9 cellular contexts compared by ENCODE assay signal in the genomic region with DNA sequence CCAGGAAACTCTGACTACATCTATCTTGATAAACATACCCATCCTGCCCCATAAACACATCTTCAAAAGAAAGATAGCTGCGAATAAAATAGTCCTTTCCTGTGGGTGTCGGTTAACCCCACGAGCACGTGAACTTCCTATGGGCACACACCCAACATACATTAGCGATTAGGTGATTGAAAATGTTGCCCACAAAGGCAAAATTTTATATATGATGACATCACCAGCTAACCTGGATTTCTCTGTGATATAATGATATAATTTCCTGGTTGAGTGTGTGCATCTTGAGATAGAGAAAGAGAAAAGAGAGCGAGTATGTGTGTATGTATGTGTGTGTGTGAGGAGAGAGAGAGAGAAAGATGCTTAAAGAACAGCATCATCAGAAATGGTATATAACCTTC.
DNase-seq lines count a peak whose midpoint lies in the region; ATAC-seq and TF ChIP-seq lines count a peak whose summit lies in the region.
"Had no signal": no experiment of that assay in that cellular context is flagged by ENCODE, and none has a peak within 500 bp of the region (broad histone marks: within the 10 kb centered on the region; RNA-seq: fewer than 3 reads in every experiment).

No MANE protein-coding gene starts in this region.

- no peaks in the 10 kb centered on the region for H3F3A ChIP-seq in PC-3 (ENCODE audit: low read length, unreplicated experiment)

- H4K20me1 ChIP-seq in PC-3 (ENCODE audit: low read length) = no peaks in the 10 kb centered on the region

- H3K4me3 Mint-ChIP-seq in activated T-helper 17 cell treated with anti-CD3 and anti-CD28 coated beads, Interleukin-2, amount 50 U/mL, for 72 hours = no peak overlapping the region
- H3K4me3 Mint-ChIP-seq: activated naive CD8-positive, alpha-beta T cell had no signal

- BruUV-seq in PC-3 (replicated peaks; lab: Mats Ljungman, UMichigan) = no TSS peak

- no peaks in the 10 kb centered on the region for H3K9me2 ChIP-seq in PC-3 (replicated peaks; ENCODE audit: low read length)

- H3K27ac ChIP-seq in PC-3 (ENCODE audit: low read length) (peak overlapping the region; percentile 89), stomach smooth muscle (ENCODE audit: low read length) (no peak overlapping the region)

- peak overlapping the region; percentile 69 for H3K9ac ChIP-seq in PC-3 (ENCODE audit: low read length)
- H3K9ac ChIP-seq in stomach smooth muscle (ENCODE audit: low read length in 2 of 2) = peak overlapping the region in 1 of 2 donors; percentile 37

- H3K27ac Mint-ChIP-seq in activated T-helper 17 cell treated with anti-CD3 and anti-CD28 coated beads, Interleukin-2, amount 50 U/mL, for 72 hours = no peak overlapping the region
- H3K27ac Mint-ChIP-seq: activated naive CD8-positive, alpha-beta T cell had no signal

- H3K27me3 ChIP-seq in PC-3 (ENCODE audit: low read length) (no peaks in the 10 kb centered on the region), stomach smooth muscle (ENCODE audit: control insufficient read depth in 1 of 2, insufficient read depth in 2 of 2, low read length in 2 of 2) (no peaks in the 10 kb centered on the region)

- H3K4me3 ChIP-seq in GM08714 (ENCODE audit: low read length) (peak overlapping the region; percentile 99), PC-3 (ENCODE audit: low read length) (peak overlapping the region; percentile 83), stomach smooth muscle (ENCODE audit: low read length in 2 of 2) (peak overlapping the region; percentile 62 to 78)

- H3K36me3 Mint-ChIP-seq in activated T-helper 17 cell treated with anti-CD3 and anti-CD28 coated beads, Interleukin-2, amount 50 U/mL, for 72 hours (ENCODE audit: low read depth) = no peaks in the 10 kb centered on the region
- H3K36me3 Mint-ChIP-seq: activated naive CD8-positive, alpha-beta T cell had no signal

- POLR2A ChIA-PET in PC-3 (lab: Charles Lee; ENCODE audit: unreplicated experiment) = interaction anchor here (0.7 kb wide), 1 partner anchor 1885 kb away, joined by 6 read pairs; no protein-coding TSS in a partner anchor

- H3K9me3 Mint-ChIP-seq in activated T-helper 17 cell treated with anti-CD3 and anti-CD28 coated beads, Interleukin-2, amount 50 U/mL, for 72 hours = no peaks in the 10 kb centered on the region

- H3K36me3 ChIP-seq in PC-3 (ENCODE audit: low read depth, low read length) (no peaks in the 10 kb centered on the region; the same call in 1 of the 2 replicates), stomach smooth muscle (ENCODE audit: control insufficient read depth in 2 of 2, insufficient read depth in 2 of 2, low read length in 2 of 2) (no peaks in the 10 kb centered on the region)

- intact Hi-C loops in PC-3 (cut with micrococcal nuclease) = loop anchor here (5.0 kb wide), 5 partner anchors 43 to 337 kb away; no protein-coding TSS in a partner anchor

- DNase-seq in PC-3 = peak; percentile 36
- DNase-seq in left kidney (ENCODE audit: low read depth, low spot score) = peak; percentile 53
- DNase-seq in Ammon's horn (ENCODE audit: low spot score) = no peak
- no peak for DNase-seq in left lobe of liver (ENCODE audit: low spot score)

- peak; percentile 8 for ATAC-seq in HG02623 (IDR thresholded peaks at IDR 0.05; ENCODE audit: unreplicated experiment)
- peak; percentile 2; the same call in 1 of the 2 replicates for ATAC-seq in PC-3
- peak; percentile 21 for ATAC-seq in activated T-helper 17 cell treated with anti-CD3 and anti-CD28 coated beads, Interleukin-2, amount 50 U/mL, for 72 hours (replicated peaks)
- no peak for ATAC-seq in left lobe of liver

- CTCF ChIA-PET in PC-3 (lab: Charles Lee) = no interaction called here

- H3K9me3 ChIP-seq in PC-3 (ENCODE audit: low read length) (no peaks in the 10 kb centered on the region), stomach smooth muscle (ENCODE audit: control insufficient read depth in 2 of 2, low read length in 2 of 2) (no peaks in the 10 kb centered on the region)

- TF ChIP-seq CTCF in PC-3 (conservative IDR thresholded peaks at IDR 0.05; ENCODE audit: low read depth, low read length) = no peak

- peaks cover 37% of the 10 kb centered on the region for H3K4me1 ChIP-seq in PC-3 (ENCODE audit: insufficient read depth, low read length)
- H3K4me1 ChIP-seq in stomach smooth muscle (ENCODE audit: control insufficient read depth, insufficient read depth, low read length) = no peaks in the 10 kb centered on the region

- H3K79me2 ChIP-seq in PC-3 (ENCODE audit: low read length) = peaks cover 71% of the 10 kb centered on the region

- H3K4me2 ChIP-seq in PC-3 (ENCODE audit: low read length) = peak overlapping the region; percentile 91

- no peaks in the 10 kb centered on the region for H3K27me3 Mint-ChIP-seq in activated T-helper 17 cell treated with anti-CD3 and anti-CD28 coated beads, Interleukin-2, amount 50 U/mL, for 72 hours
- H3K27me3 Mint-ChIP-seq: activated naive CD8-positive, alpha-beta T cell had no signal

- peak overlapping the region; percentile 18; the same call in 1 of the 2 replicates for H2AFZ ChIP-seq in PC-3 (ENCODE audit: low read length)

- peaks cover 6% of the 10 kb centered on the region for H3K4me1 Mint-ChIP-seq in activated T-helper 17 cell treated with anti-CD3 and anti-CD28 coated beads, Interleukin-2, amount 50 U/mL, for 72 hours

Comparison
In these comparisons a context has a peak if more than half of its experiments do, and no peak if none do; other contexts are left out.
1. DNase-seq: peak in PC-3 (single experiment) and left kidney (single experiment); none in Ammon's horn (single experiment) and left lobe of liver (single experiment).
2. Peak in every context shown above with its lines, with median percentiles within 50 percentile points of each other: H3K4me3 ChIP-seq.